Comparison of ENCODE assay signal across 11 cellular contexts in genomic region chr9:37028425-37029031, GRCh38. TPM values are rescaled to one million over a fixed set of nuclear protein-coding genes. Genes with fewer than 3 reads are reported as not detected.
A peak's percentile ranks its signal among the peaks of the same experiment; 100 is the strongest.
DNase-seq lines count a peak whose midpoint lies in the region; ATAC-seq and TF ChIP-seq lines count a peak whose summit lies in the region.
"Had no signal": no experiment of that assay in that cellular context is flagged by ENCODE, and none has a peak within 500 bp of the region (broad histone marks: within the 10 kb centered on the region; RNA-seq: fewer than 3 reads in every experiment).

No MANE protein-coding gene starts in this region.

- H3K4me1 Mint-ChIP-seq in central memory CD8-positive, alpha-beta T cell: peaks cover 27% of the 10 kb centered on the region

- intact Hi-C loops in posterior vena cava (cut with DNase I): no loop called here
- intact Hi-C loops in psoas muscle (cut with DNase I): no loop called here

- H3K36me3 ChIP-seq in HUES64 (ENCODE audit: insufficient read depth, low read length) (no peaks in the 10 kb centered on the region), psoas muscle (ENCODE audit: insufficient read depth in 1 of 2, low read depth in 1 of 2) (no peaks in the 10 kb centered on the region)

- H3K36me3 Mint-ChIP-seq in central memory CD8-positive, alpha-beta T cell (ENCODE audit: insufficient read depth): no peaks in the 10 kb centered on the region

- DNase-seq in central memory CD8-positive, alpha-beta T cell (ENCODE audit: low spot score in 2 of 2): no peak
- DNase-seq in posterior vena cava (ENCODE audit: low spot score) (peak; percentile 72), psoas muscle (no peak), CD1c-positive myeloid dendritic cell (ENCODE audit: extremely low spot score) (no peak)

- H3K27ac Mint-ChIP-seq in central memory CD8-positive, alpha-beta T cell (ENCODE audit: low read depth): no peak overlapping the region
- H3K27ac Mint-ChIP-seq: activated naive CD4-positive, alpha-beta T cell treated with anti-CD3 and anti-CD28 coated beads for 36 hours; CD14-positive monocyte had no signal

- TF ChIP-seq CTCF in psoas muscle (IDR thresholded peaks at IDR 0.05): no peak

- ATAC-seq in central memory CD8-positive, alpha-beta T cell (replicated peaks; ENCODE audit: extremely low read depth, poor library complexity, severe bottlenecking): no peak
- ATAC-seq in psoas muscle: no peak
- no peak for ATAC-seq in HG03025 (IDR thresholded peaks at IDR 0.05; ENCODE audit: low FRiP score, unreplicated experiment)
- no peak for ATAC-seq in HG03460 (IDR thresholded peaks at IDR 0.05; ENCODE audit: unreplicated experiment)

- H3K9me3 ChIP-seq in HUES64 (ENCODE audit: insufficient read depth, low read depth, low read length): no peaks in the 10 kb centered on the region
- no peaks in the 10 kb centered on the region for H3K9me3 ChIP-seq in psoas muscle

- 19% methylated on average over 21 of the region's 21 CpGs for WGBS in HUES64
- 7 to 10% (median 9%) methylated on average over 21 of the region's 21 CpGs for WGBS in psoas muscle, 3 donors

- H3K27me3 Mint-ChIP-seq in central memory CD8-positive, alpha-beta T cell: peaks cover 92% of the 10 kb centered on the region

- peak overlapping the region; percentile 60 for H3K4me3 Mint-ChIP-seq in central memory CD8-positive, alpha-beta T cell

- peaks cover 98% of the 10 kb centered on the region for H3K27me3 ChIP-seq in HUES64 (ENCODE audit: insufficient read depth, low read length)
- H3K27me3 ChIP-seq in psoas muscle (ENCODE audit: insufficient read depth in 3 of 3, low read length in 2 of 3): peaks cover 1 to 98% (median 71%) of the 10 kb centered on the region in 3 donors

- H3K4me3 ChIP-seq in GM08714 (ENCODE audit: low read length): peak overlapping the region; percentile 89
- H3K4me3 ChIP-seq in HUES64 (ENCODE audit: low read length): peak overlapping the region; percentile 49; the same call in 1 of the 2 replicates
- H3K4me3 ChIP-seq in psoas muscle: no peak overlapping the region

- no peaks in the 10 kb centered on the region for H3K9me3 Mint-ChIP-seq in central memory CD8-positive, alpha-beta T cell
- H3K9me3 Mint-ChIP-seq: activated naive CD4-positive, alpha-beta T cell treated with anti-CD3 and anti-CD28 coated beads for 36 hours had no signal

- H3K27ac ChIP-seq in HUES64 (ENCODE audit: low read depth, low read length) (no peak overlapping the region), psoas muscle (no peak overlapping the region)

- H3K9ac ChIP-seq in HUES64 (ENCODE audit: low read depth, low read length): no peak overlapping the region

- H3K4me1 ChIP-seq in HUES64 (ENCODE audit: insufficient read depth, low read length) (peaks cover 23% of the 10 kb centered on the region; the same call in 1 of the 2 replicates), psoas muscle (peaks cover 30% of the 10 kb centered on the region)

RNA-seq across cellular contexts. Expression of gene PAX5, which starts 5.5 kb away (rescaled TPM):
- 1.6 TPM for polyA plus RNA-seq in HUES64 (2013, experiment 1 of 2)
- 3.3 TPM for polyA plus RNA-seq in HUES64 (2013, experiment 2 of 2)
- total RNA-seq in posterior vena cava (under 1 TPM; 0.46 to 0.67 TPM), psoas muscle (under 1 TPM in 2 of 4 donors, not detected in 2; 0.09 to 0.50 TPM)
- polyA plus RNA-seq in psoas muscle: under 1 TPM in 2 of 3 donors, not detected in 1; under 0.01 to 0.03 TPM
- total RNA-seq: HT-29 had no signal
